27 cellular contexts compared by ENCODE assay signal in the genomic region with DNA sequence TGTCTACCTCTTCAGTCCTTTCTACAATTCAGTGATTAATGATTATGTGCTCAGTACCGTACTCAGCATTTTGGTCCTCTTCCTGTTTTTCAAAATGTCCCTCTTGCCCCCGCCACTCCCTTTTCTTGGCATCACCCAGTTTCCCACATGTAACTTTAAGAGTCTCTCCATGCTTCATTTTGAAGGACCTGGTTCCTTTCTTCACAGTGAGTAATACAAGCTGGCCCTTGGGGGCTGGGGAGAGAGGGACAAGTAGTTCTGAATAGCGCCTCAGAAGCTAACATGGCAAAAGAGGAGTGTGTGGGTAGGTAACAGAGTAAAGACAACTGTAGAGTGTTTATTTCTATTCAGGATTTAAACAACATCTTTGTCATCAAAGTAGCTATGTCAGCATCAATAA. TPM values are rescaled to one million over a fixed set of nuclear protein-coding genes. Genes with fewer than 3 reads are reported as not detected.
"Had no signal": no experiment of that assay in that cellular context is flagged by ENCODE, and none has a peak within 500 bp of the region (broad histone marks: within the 10 kb centered on the region; RNA-seq: fewer than 3 reads in every experiment).

No MANE protein-coding gene starts in this region.

- H3K4me1 ChIP-seq: esophagus muscularis mucosa, left ventricle myocardium inferior had no signal

- H3K9me3 ChIP-seq: esophagus muscularis mucosa, left ventricle myocardium inferior, thoracic aorta had no signal

- DNase-seq: activated CD4-positive, alpha-beta T cell treated with anti-CD3 and anti-CD28 coated beads for 1 hour; activated gamma-delta T cell treated with Interleukin-2 at 50 U/mL for 16 hours; central memory CD4-positive, alpha-beta T cell; dorsolateral prefrontal cortex; effector memory CD8-positive, alpha-beta T cell; glutamatergic neuron; kidney glomerular epithelial cell; left ventricle myocardium inferior; midbrain; natural killer cell; retina; stimulated activated CD4-positive, alpha-beta T cell treated with anti-CD3 and anti-CD28 coated beads, Interleukin-2, amount 100 ng/mL, for 48 hours; stimulated activated CD8-positive, alpha-beta memory T cell treated with anti-CD3 and anti-CD28 coated beads, Interleukin-4, amount 100 ng/mL, for 48 hours; stimulated activated naive CD4-positive, alpha-beta T cell; T-cell; WERI-Rb-1 had no signal

- H3K4me3 Mint-ChIP-seq: activated T-helper 1 cell treated with anti-CD3 and anti-CD28 coated beads, Interleukin-12 subunit alpha, Interleukin-12 subunit beta, Interleukin-2, Interleukin-4 antibody, amounts not matched to agents 30 ng/mL and 10 ng/mL and 1 ng/mL, durations not matched to agents 14 hours and 24 hours and 36 hours; effector memory CD8-positive, alpha-beta T cell; natural killer cell; T-cell; type B pancreatic cell had no signal

- H3K4me2 ChIP-seq: hepatocyte had no signal

- H3K9me3 Mint-ChIP-seq: activated naive CD4-positive, alpha-beta T cell treated with anti-CD3 and anti-CD28 coated beads, Interleukin-2, amount 50 U/mL, for 72 hours; activated T-helper 1 cell treated with anti-CD3 and anti-CD28 coated beads, Interleukin-12 subunit alpha, Interleukin-12 subunit beta, Interleukin-2, Interleukin-4 antibody, amounts not matched to agents 30 ng/mL and 10 ng/mL and 1 ng/mL, durations not matched to agents 14 hours and 24 hours and 36 hours; effector memory CD8-positive, alpha-beta T cell; natural killer cell; T-cell; type B pancreatic cell had no signal

- H3K27me3 Mint-ChIP-seq: effector memory CD8-positive, alpha-beta T cell; T-cell; type B pancreatic cell had no signal

- H3K4me3 ChIP-seq: dorsolateral prefrontal cortex, esophagus muscularis mucosa, hepatocyte, left ventricle myocardium inferior, thoracic aorta had no signal

- H3K27me3 ChIP-seq: dorsolateral prefrontal cortex, esophagus muscularis mucosa, hepatocyte had no signal

- H3K27ac ChIP-seq: dorsolateral prefrontal cortex, esophagus muscularis mucosa, hepatocyte, left ventricle myocardium inferior, thoracic aorta, WERI-Rb-1 had no signal

- FAIRE-seq: astrocyte, colon, frontal cortex, TTC549 had no signal

- H3K36me3 ChIP-seq: thoracic aorta, WERI-Rb-1 had no signal

- H3K27ac Mint-ChIP-seq: activated naive CD4-positive, alpha-beta T cell treated with anti-CD3 and anti-CD28 coated beads, Interleukin-2, amount 50 U/mL, for 72 hours; effector memory CD8-positive, alpha-beta T cell; natural killer cell; T-cell; type B pancreatic cell had no signal

- ATAC-seq: activated naive CD4-positive, alpha-beta T cell treated with anti-CD3 and anti-CD28 coated beads, Interleukin-2, amount 50 U/mL, for 72 hours; effector memory CD8-positive, alpha-beta T cell; natural killer cell; T-cell had no signal

RNA-seq across cellular contexts. Expression of a gene that starts 34.6 kb away (rescaled TPM):
- total RNA-seq: osteoblast had no signal
